ENCODE assay signal across 19 cellular contexts in genomic region chr1:98112631-98113030, GRCh38.
DNase-seq lines count a peak whose midpoint lies in the region; ATAC-seq and TF ChIP-seq lines count a peak whose summit lies in the region.
"Had no signal": no experiment of that assay in that cellular context is flagged by ENCODE, and none has a peak within 500 bp of the region (broad histone marks: within the 10 kb centered on the region; RNA-seq: fewer than 3 reads in every experiment).

No MANE protein-coding gene starts in this region.

- H3K79me2 ChIP-seq in PC-3 (ENCODE audit: low read length): no peaks in the 10 kb centered on the region

- H3K9ac ChIP-seq in PC-3 (ENCODE audit: low read length): peak overlapping the region; percentile 68; the same call in 1 of the 2 replicates
- H3K9ac ChIP-seq: KMS-11 had no signal

- no peaks in the 10 kb centered on the region for H3K9me2 ChIP-seq in PC-3 (replicated peaks; ENCODE audit: low read length)

- H2AFZ ChIP-seq in PC-3 (ENCODE audit: low read length): no peak overlapping the region
- H2AFZ ChIP-seq: GM23338 had no signal

- peak overlapping the region; percentile 77 for H3K4me2 ChIP-seq in PC-3 (ENCODE audit: low read length)
- H3K4me2 ChIP-seq: GM23338, KMS-11 had no signal

- 0 out of 2 replicates have a peak, but pooled peaks cover 3% of the 10 kb centered on the region for H3K9me3 ChIP-seq in PC-3 (ENCODE audit: low read length)
- H3K9me3 ChIP-seq: BE2C had no signal

- CTCF ChIA-PET in PC-3 (lab: Charles Lee): no interaction called here
- CTCF ChIA-PET in HEK293T (lab: Yijun Ruan, JAX): no interaction called here

- H3K4me3 ChIP-seq in AG10803 (ENCODE audit: low read length): no peak overlapping the region
- H3K4me3 ChIP-seq in PC-3 (ENCODE audit: low read length): no peak overlapping the region
- no peak overlapping the region for H3K4me3 ChIP-seq in fibroblast of mammary gland (ENCODE audit: control insufficient read depth, low read depth, low read length)
- H3K4me3 ChIP-seq: GM23338 had no signal

- H4K20me1 ChIP-seq in PC-3 (ENCODE audit: low read length): no peaks in the 10 kb centered on the region

- TF ChIP-seq CTCF in AG10803 (conservative IDR thresholded peaks at IDR 0.05; ENCODE audit: low read length): no peak
- TF ChIP-seq CTCF in PC-3 (conservative IDR thresholded peaks at IDR 0.05; ENCODE audit: low read depth, low read length): no peak
- TF ChIP-seq CTCF in fibroblast of mammary gland (conservative IDR thresholded peaks at IDR 0.05; ENCODE audit: control insufficient read depth, insufficient read depth, low read depth, low read length): no peak

- intact Hi-C loops in PC-3 (cut with micrococcal nuclease): loop anchor here (5.0 kb wide), 1 partner anchor 60 kb away; no protein-coding TSS in a partner anchor

- H3K27ac ChIP-seq in PC-3 (ENCODE audit: low read length): peak overlapping the region; percentile 96
- H3K27ac ChIP-seq: KMS-11 had no signal

- peak; percentile 48 for DNase-seq in AG10803 (ENCODE audit: low read depth)
- DNase-seq in ELR (ENCODE audit: low read depth): peak; percentile 11
- no peak for DNase-seq in PC-3
- peak; percentile 22 for DNase-seq in fibroblast of mammary gland (ENCODE audit: low read depth)
- DNase-seq in activated CD4-positive, alpha-beta T cell treated with anti-CD3 and anti-CD28 coated beads, Interleukin-2, amount 50 U/mL, for 48 hours: no peak
- DNase-seq in NCI-H2029 treated with DMSO at 0.1 percent for 48 hours (lab: John Stamatoyannopoulos, UW): no peak
- DNase-seq in HEK293T (ENCODE audit: extremely low spot score): no peak
- DNase-seq: BE2C; C1 segment of cervical spinal cord; CD4-positive, CD25-positive, alpha-beta regulatory T cell; CD8-positive, alpha-beta memory T cell; COR-L47; DMS 273 treated with DMSO at 0.1 percent for 48 hours; DMS53; DND-41; GDM1 had no signal

- POLR2A ChIA-PET in PC-3 (lab: Charles Lee; ENCODE audit: unreplicated experiment): no interaction called here
- POLR2A ChIA-PET in HEK293T (lab: Yijun Ruan, JAX): no interaction called here

- BruUV-seq in PC-3 (replicated peaks; lab: Mats Ljungman, UMichigan): no TSS peak

- H3F3A ChIP-seq in PC-3 (ENCODE audit: low read length, unreplicated experiment): peaks cover 7% of the 10 kb centered on the region

- H3K36me3 ChIP-seq in PC-3 (ENCODE audit: low read depth, low read length): 0 out of 2 replicates have a peak, but pooled peaks cover 6% of the 10 kb centered on the region
- H3K36me3 ChIP-seq: BE2C had no signal

- H3K4me1 ChIP-seq in PC-3 (ENCODE audit: insufficient read depth, low read length): peaks cover 42% of the 10 kb centered on the region
- H3K4me1 ChIP-seq: BE2C had no signal

- H3K27me3 ChIP-seq in PC-3 (ENCODE audit: low read length): no peaks in the 10 kb centered on the region
- H3K27me3 ChIP-seq: BE2C had no signal

- ATAC-seq in PC-3: no peak
- ATAC-seq: GM23338, HCT116 had no signal

TF ChIP-seq in HEK293T, 16 proteins besides CTCF, POLR2A, EP300 and RAD21:
- no peak for TF ChIP-seq BHLHE40 (IDR thresholded peaks at IDR 0.05; ENCODE audit: borderline replicate concordance)
- no peak for TF ChIP-seq LEF1 (IDR thresholded peaks at IDR 0.05; ENCODE audit: borderline replicate concordance)
- no peak for TF ChIP-seq SUZ12 (IDR thresholded peaks at IDR 0.05)
- TF ChIP-seq, protein P1, sequence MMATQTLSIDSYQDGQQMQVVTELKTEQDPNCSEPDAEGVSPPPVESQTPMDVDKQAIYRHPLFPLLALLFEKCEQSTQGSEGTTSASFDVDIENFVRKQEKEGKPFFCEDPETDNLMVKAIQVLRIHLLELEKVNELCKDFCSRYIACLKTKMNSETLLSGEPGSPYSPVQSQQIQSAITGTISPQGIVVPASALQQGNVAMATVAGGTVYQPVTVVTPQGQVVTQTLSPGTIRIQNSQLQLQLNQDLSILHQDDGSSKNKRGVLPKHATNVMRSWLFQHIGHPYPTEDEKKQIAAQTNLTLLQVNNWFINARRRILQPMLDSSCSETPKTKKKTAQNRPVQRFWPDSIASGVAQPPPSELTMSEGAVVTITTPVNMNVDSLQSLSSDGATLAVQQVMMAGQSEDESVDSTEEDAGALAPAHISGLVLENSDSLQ (IDR thresholded peaks at IDR 0.05): no peak
- no peak for TF ChIP-seq FOXM1 (IDR thresholded peaks at IDR 0.05; ENCODE audit: borderline replicate concordance)
- TF ChIP-seq FOXK2 (IDR thresholded peaks at IDR 0.05): no peak
- TF ChIP-seq ELF4 (IDR thresholded peaks at IDR 0.05): no peak
- TF ChIP-seq ZNF384 (IDR thresholded peaks at IDR 0.05): no peak
- TF ChIP-seq FOXA1 (IDR thresholded peaks at IDR 0.05): no peak
- TF ChIP-seq HDGF (IDR thresholded peaks at IDR 0.05; ENCODE audit: borderline replicate concordance): no peak
- TF ChIP-seq CTBP1 (IDR thresholded peaks at IDR 0.05; ENCODE audit: borderline replicate concordance): no peak

Comparison
In these comparisons a context has a peak if more than half of its experiments do, and no peak if none do; other contexts are left out.
1. DNase-seq: peak in AG10803 (single experiment), ELR (single experiment) and fibroblast of mammary gland (single experiment); none in PC-3 (single experiment), activated CD4-positive, alpha-beta T cell treated with anti-CD3 and anti-CD28 coated beads, Interleukin-2, amount 50 U/mL, for 48 hours (0 of 2), NCI-H2029 treated with DMSO at 0.1 percent for 48 hours (single experiment) and HEK293T (single experiment).